ENCODE assay signal across 13 cellular contexts in genomic region chr3:48856469-48856868, GRCh38. TPM values are rescaled to one million over a fixed set of nuclear protein-coding genes. Genes with fewer than 3 reads are reported as not detected.
DNase-seq lines count a peak whose midpoint lies in the region; ATAC-seq, FAIRE-seq and TF ChIP-seq lines count a peak whose summit lies in the region.
"Had no signal": no experiment of that assay in that cellular context is flagged by ENCODE, and none has a peak within 500 bp of the region (broad histone marks: within the 10 kb centered on the region; RNA-seq: fewer than 3 reads in every experiment).

No MANE protein-coding gene starts in this region.

- no peak for TF ChIP-seq POLR2A in HepG2 (IDR thresholded peaks at IDR 0.05; ENCODE audit: insufficient read depth in 1 of 2, low read depth in 2 of 2, low read length in 2 of 2)

- no peak overlapping the region for H3K27ac ChIP-seq in HEK293 (ENCODE audit: extremely low read depth, low read depth, low read length)
- peak overlapping the region; percentile 57 for H3K27ac ChIP-seq in HepG2 (ENCODE audit: extremely low read length, insufficient read depth, low read length)

- peak in 41 of 58 donors; percentile 3 to 65 (median 18) for DNase-seq in anterior cingulate cortex (lab: John Stamatoyannopoulos, UW)
- DNase-seq in HepG2 (ENCODE audit: low spot score) = no peak
- no peak for DNase-seq in stimulated activated effector memory CD8-positive, alpha-beta T cell treated with anti-CD3 and anti-CD28 coated beads, Interleukin-12 subunit alpha, Interleukin-12 subunit beta, amount 100 ng/mL, for 72 hours (ENCODE audit: low spot score in 2 of 2)
- no peak for DNase-seq in activated gamma-delta T cell treated with Interleukin-2 at 50 U/mL for 16 hours
- DNase-seq in germinal center (ENCODE audit: low spot score) = no peak
- DNase-seq: activated CD8-positive, alpha-beta memory T cell treated with anti-CD3 and anti-CD28 coated beads for 24 hours; activated gamma-delta T cell; effector memory CD4-positive, alpha-beta T cell; left cardiac atrium; NCI-H2029; NCI-H524 had no signal

- H3K4me3 ChIP-seq in HEK293 (ENCODE audit: low read depth, low read length) (no peak overlapping the region), HepG2 (replicated peaks in 1 of 3; ENCODE audit: insufficient read depth in 1 of 3, low read depth in 2 of 3, low read length in 3 of 3) (no peak overlapping the region)

- H2AFZ ChIP-seq in HepG2 (ENCODE audit: low read length) = peak overlapping the region; percentile 87

- no peaks in the 10 kb centered on the region for H3K4me1 Mint-ChIP-seq in stimulated activated effector memory CD8-positive, alpha-beta T cell treated with anti-CD3 and anti-CD28 coated beads, Interleukin-12 subunit alpha, Interleukin-12 subunit beta, amount 100 ng/mL, for 72 hours

- 46% methylated on average over 4 of the region's 4 CpGs for WGBS in HepG2 (ENCODE audit: low lambda C conversion rate)

- intact Hi-C loops in HepG2 (cut with micrococcal nuclease; ENCODE audit: unreplicated experiment) = loop anchor here (1.0 to 2.0 kb wide), 2 partner anchors 41 to 62 kb away; partner anchors contain the start of gene ARIH2

- H3K9me3 ChIP-seq in HEK293 (ENCODE audit: control insufficient read depth, insufficient read depth, low read depth, low read length) (no peaks in the 10 kb centered on the region), HepG2 (ENCODE audit: low read length) (no peaks in the 10 kb centered on the region)

- CTCF ChIA-PET in HEK293 (lab: Yijun Ruan, JAX) (interaction anchor here (0.6 kb wide), 1 partner anchor 14 kb away, joined by 4 read pairs; no protein-coding TSS in a partner anchor), HepG2 (lab: Yijun Ruan, JAX; ENCODE audit: low intra/inter-chr PET ratio, low total read pairs) (interaction anchor here (1.1 to 1.2 kb wide), 2 partner anchors 94 to 96 kb away, joined by 3 read pairs; no protein-coding TSS in a partner anchor)

- POLR2A ChIA-PET in HEK293 (lab: Yijun Ruan, JAX) (no interaction called here), HepG2 (lab: Yijun Ruan, JAX) (interaction anchor here (0.6 to 2.1 kb wide), 5 partner anchors 9 to 758 kb away, joined by 3 to 12 read pairs (median 5); partner anchors contain the start of gene PRKAR2A)

- ATAC-seq in HepG2 = peak; percentile 58
- ATAC-seq in stimulated activated effector memory CD8-positive, alpha-beta T cell treated with anti-CD3 and anti-CD28 coated beads, Interleukin-12 subunit alpha, Interleukin-12 subunit beta, amount 100 ng/mL, for 72 hours = no peak
- no peak for ATAC-seq in GM18502 (IDR thresholded peaks at IDR 0.05; ENCODE audit: poor library complexity, unreplicated experiment)
- ATAC-seq: left cardiac atrium had no signal

- H3K27ac Mint-ChIP-seq in stimulated activated effector memory CD8-positive, alpha-beta T cell treated with anti-CD3 and anti-CD28 coated beads, Interleukin-12 subunit alpha, Interleukin-12 subunit beta, amount 100 ng/mL, for 72 hours = peak overlapping the region; percentile 43

- H3K9me3 Mint-ChIP-seq in stimulated activated effector memory CD8-positive, alpha-beta T cell treated with anti-CD3 and anti-CD28 coated beads, Interleukin-12 subunit alpha, Interleukin-12 subunit beta, amount 100 ng/mL, for 72 hours = no peaks in the 10 kb centered on the region

- no peak for TF ChIP-seq EP300 in HepG2 (IDR thresholded peaks at IDR 0.05; ENCODE audit: low read depth in 2 of 2, low read length in 2 of 2)
- no peak for TF ChIP-seq EP300 in HepG2 (CRISPR knock-in tag; IDR thresholded peaks at IDR 0.05; ENCODE audit: borderline replicate concordance)

- H3K4me2 ChIP-seq in HepG2 (ENCODE audit: low read depth, low read length) = peak overlapping the region; percentile 55

- in situ Hi-C loops in HepG2 (cut with HindIII; ENCODE audit: extremely low pct_ligation_motif_present, low pct_unique_long_range_greater_than_20kb) = no loop called here

- no peak for TF ChIP-seq RAD21 in HepG2 (CRISPR knock-in tag; IDR thresholded peaks at IDR 0.05)

- no peaks in the 10 kb centered on the region for H3K27me3 ChIP-seq in HepG2 (ENCODE audit: control insufficient read depth in 1 of 2, insufficient read depth in 2 of 2, low read length in 2 of 2)

- no TSS peak for BruUV-seq in HepG2 (replicated peaks; lab: Mats Ljungman, UMichigan)

- H3K4me3 Mint-ChIP-seq in stimulated activated effector memory CD8-positive, alpha-beta T cell treated with anti-CD3 and anti-CD28 coated beads, Interleukin-12 subunit alpha, Interleukin-12 subunit beta, amount 100 ng/mL, for 72 hours = no peak overlapping the region

- H3K79me2 ChIP-seq in HepG2 (ENCODE audit: insufficient read depth, low read length) = no peaks in the 10 kb centered on the region

- H3K4me1 ChIP-seq in HEK293 (ENCODE audit: control insufficient read depth, insufficient read depth, low read length) (no peaks in the 10 kb centered on the region), HepG2 (ENCODE audit: insufficient read depth, low read length) (peaks cover 18% of the 10 kb centered on the region)

- no peaks in the 10 kb centered on the region for H4K20me1 ChIP-seq in HepG2 (ENCODE audit: insufficient read depth, low read length)

- FAIRE-seq in HepG2 (lab: Jason Lieb, UNC) = no peak

- H3K36me3 Mint-ChIP-seq in stimulated activated effector memory CD8-positive, alpha-beta T cell treated with anti-CD3 and anti-CD28 coated beads, Interleukin-12 subunit alpha, Interleukin-12 subunit beta, amount 100 ng/mL, for 72 hours = peaks cover 51% of the 10 kb centered on the region

- TF ChIP-seq CTCF in HEK293 (tag by site-specific recombination; IDR thresholded peaks at IDR 0.05) (no peak), HepG2 (CRISPR knock-in tag; IDR thresholded peaks at IDR 0.05) (no peak)

- H3K9ac ChIP-seq in HepG2 (ENCODE audit: insufficient read depth, low read depth, low read length) = peak overlapping the region; percentile 42

- H3K36me3 ChIP-seq in HEK293 (ENCODE audit: control insufficient read depth in 2 of 2, insufficient read depth in 1 of 2, low read length in 2 of 2) (peaks cover 0 to 20% of the 10 kb centered on the region in 2 experiments; a peak in 1 of 3 replicates), HepG2 (replicated peaks in 1 of 2; ENCODE audit: control insufficient read depth in 1 of 2, insufficient read depth in 2 of 2, low read length in 2 of 2) (peaks cover 0 to 8% of the 10 kb centered on the region in 2 experiments; a peak in 1 of 5 replicates)

TF ChIP-seq in HEK293, 187 proteins besides CTCF, POLR2A, EP300 and RAD21:
- TF ChIP-seq ZBTB17 (tag by site-specific recombination; IDR thresholded peaks at IDR 0.05) = peak; percentile 28; the same call in 1 of the 2 replicates
- no peak for TF ChIP-seq ZNF596 (tag by site-specific recombination; IDR thresholded peaks at IDR 0.05)

TF ChIP-seq in HepG2, 621 proteins besides CTCF, POLR2A, EP300 and RAD21 (continues in another document):
- TF ChIP-seq ZNF614 (CRISPR knock-in tag; IDR thresholded peaks at IDR 0.05; ENCODE audit: borderline replicate concordance) = no peak

RNA-seq across cellular contexts. Expression of gene PRKAR2A, which starts 8.8 kb away (rescaled TPM):
- total RNA-seq in HepG2 (2016; rRNA removed; fragmentation: Illumina TruSeq; extraction: Trizol) = 29.2 and 38.5 TPM in 2 replicates
- 5.1 and 6.7 TPM in 2 replicates for total RNA-seq in HepG2 (2016; cell fraction: cytosol; rRNA removed; fragmentation: Illumina TruSeq; extraction: Trizol; ENCODE audit: low read depth)
- total RNA-seq in HepG2 (2016; cell fraction: insoluble cytoplasmic fraction; rRNA removed; fragmentation: Illumina TruSeq; extraction: Trizol) = 28.1 and 39.0 TPM in 2 replicates
- total RNA-seq in HepG2 (2016; cell fraction: membrane; rRNA removed; fragmentation: Illumina TruSeq; extraction: Trizol) = 12.7 and 13.3 TPM in 2 replicates
- total RNA-seq in HepG2 (2016; cell fraction: nucleus; rRNA removed; fragmentation: Illumina TruSeq; extraction: Trizol) = 18.0 and 20.8 TPM in 2 replicates
- 9.1 and 11.8 TPM in 2 replicates for polyA plus RNA-seq in HepG2 (2011; rRNA removed)
- 5.6 and 8.1 TPM in 2 replicates for polyA plus RNA-seq in HepG2 (2011; cell fraction: cytosol; rRNA removed)
- polyA plus RNA-seq in HepG2 (2011; cell fraction: nucleus; rRNA removed) = 4.1 and 4.4 TPM in 2 replicates
- 14.4 and 14.6 TPM in 2 replicates for polyA plus RNA-seq in HepG2 (2012)
- polyA plus RNA-seq in HepG2 (2016; cell fraction: cytosol; fragmentation: Illumina TruSeq; extraction: Trizol; ENCODE audit: low read depth) = 1.0 and 1.3 TPM in 2 replicates
- 27.9 and 28.4 TPM in 2 replicates for polyA plus RNA-seq in HepG2 (2016; cell fraction: insoluble cytoplasmic fraction; fragmentation: Illumina TruSeq; extraction: Trizol; ENCODE audit: low read depth)
- 4.9 and 5.0 TPM in 2 replicates for polyA plus RNA-seq in HepG2 (2016; cell fraction: membrane; fragmentation: Illumina TruSeq; extraction: Trizol; ENCODE audit: low read depth)
- 15.1 and 15.3 TPM in 2 replicates for polyA plus RNA-seq in HepG2 (2016; cell fraction: nucleus; fragmentation: Illumina TruSeq; extraction: Trizol; ENCODE audit: insufficient read depth, low read depth)
- 29.5 and 64.7 TPM in 2 replicates for polyA minus RNA-seq in HepG2 (2011; rRNA and poly(A)+ RNA removed; ENCODE audit: low replicate concordance)
- polyA minus RNA-seq in HepG2 (2011; cell fraction: cytosol; rRNA and poly(A)+ RNA removed) = 17.3 and 27.1 TPM in 2 replicates
- 5.5 and 6.2 TPM in 2 replicates for polyA minus RNA-seq in HepG2 (2011; cell fraction: nucleus; rRNA and poly(A)+ RNA removed)

RNA-seq across cellular contexts. Expression of gene SLC25A20, which starts 42.2 kb away (rescaled TPM):
- 25.4 and 26.6 TPM in 2 replicates for total RNA-seq in HepG2 (2016; rRNA removed; fragmentation: Illumina TruSeq; extraction: Trizol)
- 4.5 and 5.9 TPM in 2 replicates for total RNA-seq in HepG2 (2016; cell fraction: cytosol; rRNA removed; fragmentation: Illumina TruSeq; extraction: Trizol; ENCODE audit: low read depth)
- 25.7 and 27.5 TPM in 2 replicates for total RNA-seq in HepG2 (2016; cell fraction: insoluble cytoplasmic fraction; rRNA removed; fragmentation: Illumina TruSeq; extraction: Trizol)
- total RNA-seq in HepG2 (2016; cell fraction: membrane; rRNA removed; fragmentation: Illumina TruSeq; extraction: Trizol) = 9.2 and 10.0 TPM in 2 replicates
- total RNA-seq in HepG2 (2016; cell fraction: nucleus; rRNA removed; fragmentation: Illumina TruSeq; extraction: Trizol) = 19.7 and 25.4 TPM in 2 replicates
- polyA plus RNA-seq in HepG2 (2011; rRNA removed) = 21.1 and 21.9 TPM in 2 replicates
- 10.2 and 20.1 TPM in 2 replicates for polyA plus RNA-seq in HepG2 (2011; cell fraction: cytosol; rRNA removed)
- 12.0 and 22.2 TPM in 2 replicates for polyA plus RNA-seq in HepG2 (2011; cell fraction: nucleus; rRNA removed)
- polyA plus RNA-seq in HepG2 (2012) = 13.7 and 16.2 TPM in 2 replicates
- polyA plus RNA-seq in HepG2 (2016; cell fraction: cytosol; fragmentation: Illumina TruSeq; extraction: Trizol; ENCODE audit: low read depth) = 5.2 and 5.4 TPM in 2 replicates
- 20.6 and 21.9 TPM in 2 replicates for polyA plus RNA-seq in HepG2 (2016; cell fraction: insoluble cytoplasmic fraction; fragmentation: Illumina TruSeq; extraction: Trizol; ENCODE audit: low read depth)
- polyA plus RNA-seq in HepG2 (2016; cell fraction: membrane; fragmentation: Illumina TruSeq; extraction: Trizol; ENCODE audit: low read depth) = 8.0 and 9.1 TPM in 2 replicates
- 31.3 and 31.5 TPM in 2 replicates for polyA plus RNA-seq in HepG2 (2016; cell fraction: nucleus; fragmentation: Illumina TruSeq; extraction: Trizol; ENCODE audit: insufficient read depth, low read depth)
- 7.9 and 9.7 TPM in 2 replicates for polyA minus RNA-seq in HepG2 (2011; rRNA and poly(A)+ RNA removed; ENCODE audit: low replicate concordance)
- 5.2 and 5.8 TPM in 2 replicates for polyA minus RNA-seq in HepG2 (2011; cell fraction: cytosol; rRNA and poly(A)+ RNA removed)
- 4.1 and 11.4 TPM in 2 replicates for polyA minus RNA-seq in HepG2 (2011; cell fraction: nucleus; rRNA and poly(A)+ RNA removed)

Comparison
In these comparisons a context has a peak if more than half of its experiments do, and no peak if none do; other contexts are left out.
1. DNase-seq: peak in anterior cingulate cortex (41 of 58); none in HepG2 (single experiment), stimulated activated effector memory CD8-positive, alpha-beta T cell treated with anti-CD3 and anti-CD28 coated beads, Interleukin-12 subunit alpha, Interleukin-12 subunit beta, amount 100 ng/mL, for 72 hours (0 of 2), activated gamma-delta T cell treated with Interleukin-2 at 50 U/mL for 16 hours (single experiment) and germinal center (single experiment).